ENCODE assay signal across 3 cellular contexts in the genomic region with DNA sequence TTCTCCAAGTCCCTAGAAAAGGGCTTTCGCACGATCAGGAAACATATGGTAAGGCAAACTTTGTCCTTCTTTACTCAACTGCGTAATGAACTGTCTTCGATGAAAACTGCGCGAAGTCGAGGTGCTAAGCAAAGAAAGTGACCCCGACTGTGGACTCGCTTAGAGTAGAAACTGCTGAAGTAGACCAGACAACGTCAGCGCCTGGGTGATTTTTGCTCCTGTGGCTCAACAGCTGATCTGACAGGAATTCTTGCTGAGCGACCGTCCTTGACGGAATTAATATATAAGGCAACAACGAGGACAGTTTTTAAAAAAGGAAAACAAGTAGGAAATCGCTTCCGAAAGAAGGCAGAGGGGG.
A peak's percentile ranks its signal among the peaks of the same experiment; 100 is the strongest.
TF ChIP-seq lines count a peak whose summit lies in the region.

No MANE protein-coding gene starts in this region.

TF ChIP-seq in HCT116, 20 proteins besides CTCF, POLR2A, EP300 and RAD21:
- TF ChIP-seq, protein P1, sequence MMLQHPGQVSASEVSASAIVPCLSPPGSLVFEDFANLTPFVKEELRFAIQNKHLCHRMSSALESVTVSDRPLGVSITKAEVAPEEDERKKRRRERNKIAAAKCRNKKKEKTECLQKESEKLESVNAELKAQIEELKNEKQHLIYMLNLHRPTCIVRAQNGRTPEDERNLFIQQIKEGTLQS (IDR thresholded peaks at IDR 0.05), result no peak
- TF ChIP-seq EZH2 (IDR thresholded peaks at IDR 0.05) (no peak), JUND (IDR thresholded peaks at IDR 0.05) (no peak), CBX3 (IDR thresholded peaks at IDR 0.05; ENCODE audit: low read depth) (no peak), CEBPB (IDR thresholded peaks at IDR 0.05; ENCODE audit: low read depth) (no peak)

TF ChIP-seq in SK-N-SH, 30 proteins besides CTCF, POLR2A, EP300 and RAD21:
- no peak for TF ChIP-seq ELF1 (IDR thresholded peaks at IDR 0.05)
- no peak for TF ChIP-seq EZH2phosphoT487 (IDR thresholded peaks at IDR 0.05; ENCODE audit: borderline replicate concordance, low read depth)
- TF ChIP-seq TEAD4 (IDR thresholded peaks at IDR 0.05; ENCODE audit: borderline replicate concordance, insufficient read depth), result no peak
- TF ChIP-seq CHD2 (IDR thresholded peaks at IDR 0.05; ENCODE audit: low read length, partially characterized antibody), result peak; percentile 17
TF ChIP-seq in SK-N-SH: peak in this region for 1.

TF ChIP-seq in HepG2, 621 proteins besides CTCF, POLR2A, EP300 and RAD21 (continues in another document):
- TF ChIP-seq SP140L (CRISPR knock-in tag; IDR thresholded peaks at IDR 0.05; ENCODE audit: borderline replicate concordance), result no peak
- TF ChIP-seq, protein P2, sequence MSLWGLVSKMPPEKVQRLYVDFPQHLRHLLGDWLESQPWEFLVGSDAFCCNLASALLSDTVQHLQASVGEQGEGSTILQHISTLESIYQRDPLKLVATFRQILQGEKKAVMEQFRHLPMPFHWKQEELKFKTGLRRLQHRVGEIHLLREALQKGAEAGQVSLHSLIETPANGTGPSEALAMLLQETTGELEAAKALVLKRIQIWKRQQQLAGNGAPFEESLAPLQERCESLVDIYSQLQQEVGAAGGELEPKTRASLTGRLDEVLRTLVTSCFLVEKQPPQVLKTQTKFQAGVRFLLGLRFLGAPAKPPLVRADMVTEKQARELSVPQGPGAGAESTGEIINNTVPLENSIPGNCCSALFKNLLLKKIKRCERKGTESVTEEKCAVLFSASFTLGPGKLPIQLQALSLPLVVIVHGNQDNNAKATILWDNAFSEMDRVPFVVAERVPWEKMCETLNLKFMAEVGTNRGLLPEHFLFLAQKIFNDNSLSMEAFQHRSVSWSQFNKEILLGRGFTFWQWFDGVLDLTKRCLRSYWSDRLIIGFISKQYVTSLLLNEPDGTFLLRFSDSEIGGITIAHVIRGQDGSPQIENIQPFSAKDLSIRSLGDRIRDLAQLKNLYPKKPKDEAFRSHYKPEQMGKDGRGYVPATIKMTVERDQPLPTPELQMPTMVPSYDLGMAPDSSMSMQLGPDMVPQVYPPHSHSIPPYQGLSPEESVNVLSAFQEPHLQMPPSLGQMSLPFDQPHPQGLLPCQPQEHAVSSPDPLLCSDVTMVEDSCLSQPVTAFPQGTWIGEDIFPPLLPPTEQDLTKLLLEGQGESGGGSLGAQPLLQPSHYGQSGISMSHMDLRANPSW (CRISPR knock-in tag; IDR thresholded peaks at IDR 0.05; ENCODE audit: borderline replicate concordance), result no peak
- no peak for TF ChIP-seq ZNF326 (CRISPR knock-in tag; IDR thresholded peaks at IDR 0.05; ENCODE audit: borderline replicate concordance)
- TF ChIP-seq GTF3A (CRISPR knock-in tag; conservative IDR thresholded peaks at IDR 0.05), result peak; percentile 9; the same call in 1 of the 2 replicates
- TF ChIP-seq, protein P3, sequence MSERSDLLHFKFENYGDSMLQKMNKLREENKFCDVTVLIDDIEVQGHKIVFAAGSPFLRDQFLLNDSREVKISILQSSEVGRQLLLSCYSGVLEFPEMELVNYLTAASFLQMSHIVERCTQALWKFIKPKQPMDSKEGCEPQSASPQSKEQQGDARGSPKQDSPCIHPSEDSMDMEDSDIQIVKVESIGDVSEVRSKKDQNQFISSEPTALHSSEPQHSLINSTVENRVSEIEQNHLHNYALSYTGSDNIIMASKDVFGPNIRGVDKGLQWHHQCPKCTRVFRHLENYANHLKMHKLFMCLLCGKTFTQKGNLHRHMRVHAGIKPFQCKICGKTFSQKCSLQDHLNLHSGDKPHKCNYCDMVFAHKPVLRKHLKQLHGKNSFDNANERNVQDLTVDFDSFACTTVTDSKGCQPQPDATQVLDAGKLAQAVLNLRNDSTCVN (CRISPR knock-in tag; IDR thresholded peaks at IDR 0.05; ENCODE audit: borderline replicate concordance), result no peak
- TF ChIP-seq KDM5A (IDR thresholded peaks at IDR 0.05; ENCODE audit: borderline replicate concordance, low read length), result 0 out of 2 replicates have a peak, but pooled peaks have one; percentile 5
- TF ChIP-seq SKI (IDR thresholded peaks at IDR 0.05; ENCODE audit: partially characterized antibody), result no peak
- TF ChIP-seq, protein P4, sequence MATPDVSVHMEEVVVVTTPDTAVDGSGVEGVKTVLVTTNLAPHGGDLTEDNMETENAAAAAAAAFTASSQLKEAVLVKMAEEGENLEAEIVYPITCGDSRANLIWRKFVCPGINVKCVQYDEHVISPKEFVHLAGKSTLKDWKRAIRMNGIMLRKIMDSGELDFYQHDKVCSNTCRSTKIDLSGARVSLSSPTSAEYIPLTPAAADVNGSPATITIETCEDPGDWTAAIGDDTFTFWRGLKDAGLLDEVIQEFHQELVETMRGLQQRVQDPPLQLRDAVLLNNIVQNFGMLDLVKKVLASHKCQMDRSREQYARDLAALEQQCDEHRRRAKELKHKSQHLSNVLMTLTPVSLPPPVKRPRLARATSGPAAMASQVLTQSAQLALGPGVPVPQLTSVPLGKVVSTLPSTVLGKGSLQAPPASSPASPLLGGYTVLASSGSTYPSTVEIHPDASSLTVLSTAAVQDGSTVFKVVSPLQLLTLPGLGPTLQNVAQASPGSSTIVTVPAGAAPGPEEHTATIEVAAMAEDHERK (CRISPR knock-in tag; IDR thresholded peaks at IDR 0.05; ENCODE audit: low read depth), result no peak
- TF ChIP-seq, protein P5, sequence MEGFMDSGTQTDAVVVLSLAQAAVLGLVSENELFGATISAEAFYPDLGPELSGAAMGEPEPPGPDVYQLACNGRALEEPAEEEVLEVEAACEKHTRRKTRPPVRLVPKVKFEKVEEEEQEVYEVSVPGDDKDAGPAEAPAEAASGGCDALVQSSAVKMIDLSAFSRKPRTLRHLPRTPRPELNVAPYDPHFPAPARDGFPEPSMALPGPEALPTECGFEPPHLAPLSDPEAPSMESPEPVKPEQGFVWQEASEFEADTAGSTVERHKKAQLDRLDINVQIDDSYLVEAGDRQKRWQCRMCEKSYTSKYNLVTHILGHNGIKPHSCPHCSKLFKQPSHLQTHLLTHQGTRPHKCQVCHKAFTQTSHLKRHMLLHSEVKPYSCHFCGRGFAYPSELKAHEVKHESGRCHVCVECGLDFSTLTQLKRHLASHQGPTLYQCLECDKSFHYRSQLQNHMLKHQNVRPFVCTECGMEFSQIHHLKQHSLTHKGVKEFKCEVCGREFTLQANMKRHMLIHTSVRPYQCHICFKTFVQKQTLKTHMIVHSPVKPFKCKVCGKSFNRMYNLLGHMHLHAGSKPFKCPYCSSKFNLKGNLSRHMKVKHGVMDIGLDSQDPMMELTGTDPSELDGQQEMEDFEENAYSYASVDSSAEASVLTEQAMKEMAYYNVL (CRISPR knock-in tag; IDR thresholded peaks at IDR 0.05; ENCODE audit: borderline replicate concordance), result no peak
- no peak for TF ChIP-seq ZMYM4 (CRISPR knock-in tag; IDR thresholded peaks at IDR 0.05)
- no peak for TF ChIP-seq ZFP62 (CRISPR knock-in tag; IDR thresholded peaks at IDR 0.05)
- TF ChIP-seq, protein P6, sequence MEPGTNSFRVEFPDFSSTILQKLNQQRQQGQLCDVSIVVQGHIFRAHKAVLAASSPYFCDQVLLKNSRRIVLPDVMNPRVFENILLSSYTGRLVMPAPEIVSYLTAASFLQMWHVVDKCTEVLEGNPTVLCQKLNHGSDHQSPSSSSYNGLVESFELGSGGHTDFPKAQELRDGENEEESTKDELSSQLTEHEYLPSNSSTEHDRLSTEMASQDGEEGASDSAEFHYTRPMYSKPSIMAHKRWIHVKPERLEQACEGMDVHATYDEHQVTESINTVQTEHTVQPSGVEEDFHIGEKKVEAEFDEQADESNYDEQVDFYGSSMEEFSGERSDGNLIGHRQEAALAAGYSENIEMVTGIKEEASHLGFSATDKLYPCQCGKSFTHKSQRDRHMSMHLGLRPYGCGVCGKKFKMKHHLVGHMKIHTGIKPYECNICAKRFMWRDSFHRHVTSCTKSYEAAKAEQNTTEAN (CRISPR knock-in tag; conservative IDR thresholded peaks at IDR 0.05), result no peak; the same call in 1 of the 2 replicates
- TF ChIP-seq TOPORS (CRISPR knock-in tag; IDR thresholded peaks at IDR 0.05), result no peak
- TF ChIP-seq ZNF615 (CRISPR knock-in tag; IDR thresholded peaks at IDR 0.05; ENCODE audit: borderline replicate concordance), result no peak
- TF ChIP-seq RFX1 (IDR thresholded peaks at IDR 0.05), result no peak
- no peak for TF ChIP-seq PHF21A (CRISPR knock-in tag; IDR thresholded peaks at IDR 0.05)
- no peak for TF ChIP-seq TGIF2 (CRISPR knock-in tag; IDR thresholded peaks at IDR 0.05)
- TF ChIP-seq KDM4B (CRISPR knock-in tag; IDR thresholded peaks at IDR 0.05), result no peak
- no peak for TF ChIP-seq HNF4G (IDR thresholded peaks at IDR 0.05; ENCODE audit: borderline replicate concordance, low read depth, low read length)
- no peak for TF ChIP-seq HNF4G (CRISPR knock-in tag; IDR thresholded peaks at IDR 0.05; ENCODE audit: borderline replicate concordance, low read depth)
- TF ChIP-seq, protein P7, sequence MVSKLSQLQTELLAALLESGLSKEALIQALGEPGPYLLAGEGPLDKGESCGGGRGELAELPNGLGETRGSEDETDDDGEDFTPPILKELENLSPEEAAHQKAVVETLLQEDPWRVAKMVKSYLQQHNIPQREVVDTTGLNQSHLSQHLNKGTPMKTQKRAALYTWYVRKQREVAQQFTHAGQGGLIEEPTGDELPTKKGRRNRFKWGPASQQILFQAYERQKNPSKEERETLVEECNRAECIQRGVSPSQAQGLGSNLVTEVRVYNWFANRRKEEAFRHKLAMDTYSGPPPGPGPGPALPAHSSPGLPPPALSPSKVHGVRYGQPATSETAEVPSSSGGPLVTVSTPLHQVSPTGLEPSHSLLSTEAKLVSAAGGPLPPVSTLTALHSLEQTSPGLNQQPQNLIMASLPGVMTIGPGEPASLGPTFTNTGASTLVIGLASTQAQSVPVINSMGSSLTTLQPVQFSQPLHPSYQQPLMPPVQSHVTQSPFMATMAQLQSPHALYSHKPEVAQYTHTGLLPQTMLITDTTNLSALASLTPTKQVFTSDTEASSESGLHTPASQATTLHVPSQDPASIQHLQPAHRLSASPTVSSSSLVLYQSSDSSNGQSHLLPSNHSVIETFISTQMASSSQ (IDR thresholded peaks at IDR 0.05; ENCODE audit: low read depth), result no peak
- TF ChIP-seq, protein P7 (CRISPR knock-in tag; IDR thresholded peaks at IDR 0.05; ENCODE audit: borderline replicate concordance), result no peak
- TF ChIP-seq SIN3A (IDR thresholded peaks at IDR 0.05; ENCODE audit: borderline replicate concordance, low read depth, low read length), result 0 out of 2 replicates have a peak, but pooled peaks have one; percentile 1
- 0 out of 4 replicates have a peak, but pooled peaks of 1 of the 2 experiments have one; percentile 18 for TF ChIP-seq MAFK (conservative IDR thresholded peaks at IDR 0.05 in 1 of 2, IDR thresholded peaks at IDR 0.05 in 1 of 2; ENCODE audit: low read length in 2 of 2)
- TF ChIP-seq MAF1 (CRISPR knock-in tag; IDR thresholded peaks at IDR 0.05; ENCODE audit: borderline replicate concordance), result 0 out of 2 replicates have a peak, but pooled peaks have one; percentile 4
- TF ChIP-seq GABPA (IDR thresholded peaks at IDR 0.05; ENCODE audit: low read depth, low read length), result no peak
- TF ChIP-seq GABPA (CRISPR knock-in tag; IDR thresholded peaks at IDR 0.05; ENCODE audit: low read depth), result no peak
- no peak for TF ChIP-seq JUN (CRISPR knock-in tag; IDR thresholded peaks at IDR 0.05)
- 0 out of 2 replicates have a peak, but pooled peaks have one; percentile 52 for TF ChIP-seq RORA (CRISPR knock-in tag; IDR thresholded peaks at IDR 0.05)
- no peak for TF ChIP-seq FOXC1 (CRISPR knock-in tag; IDR thresholded peaks at IDR 0.05; ENCODE audit: borderline replicate concordance)
- no peak for TF ChIP-seq ISX (CRISPR knock-in tag; conservative IDR thresholded peaks at IDR 0.05)
- TF ChIP-seq, protein P8, sequence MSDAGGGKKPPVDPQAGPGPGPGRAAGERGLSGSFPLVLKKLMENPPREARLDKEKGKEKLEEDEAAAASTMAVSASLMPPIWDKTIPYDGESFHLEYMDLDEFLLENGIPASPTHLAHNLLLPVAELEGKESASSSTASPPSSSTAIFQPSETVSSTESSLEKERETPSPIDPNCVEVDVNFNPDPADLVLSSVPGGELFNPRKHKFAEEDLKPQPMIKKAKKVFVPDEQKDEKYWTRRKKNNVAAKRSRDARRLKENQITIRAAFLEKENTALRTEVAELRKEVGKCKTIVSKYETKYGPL (CRISPR knock-in tag; IDR thresholded peaks at IDR 0.05), result no peak
- TF ChIP-seq, protein P9, sequence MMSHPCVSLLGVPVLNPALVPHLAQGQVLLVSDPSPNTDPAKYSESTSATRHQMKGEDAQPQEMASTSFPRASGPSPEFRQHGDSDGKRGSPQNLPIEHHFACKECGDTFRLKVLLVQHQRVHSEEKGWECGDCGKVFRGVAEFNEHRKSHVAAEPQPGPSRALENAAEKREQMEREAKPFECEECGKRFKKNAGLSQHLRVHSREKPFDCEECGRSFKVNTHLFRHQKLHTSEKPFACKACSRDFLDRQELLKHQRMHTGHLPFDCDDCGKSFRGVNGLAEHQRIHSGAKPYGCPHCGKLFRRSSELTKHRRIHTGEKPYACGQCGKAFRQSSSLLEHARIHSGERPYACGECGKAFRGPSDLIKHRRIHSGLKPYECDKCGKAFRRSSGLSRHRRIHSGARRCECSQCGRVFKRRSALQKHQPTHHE (CRISPR knock-in tag; IDR thresholded peaks at IDR 0.05; ENCODE audit: borderline replicate concordance), result 0 out of 2 replicates have a peak, but pooled peaks have one; percentile 3
- no peak for TF ChIP-seq CEBPG (CRISPR knock-in tag; IDR thresholded peaks at IDR 0.05)
- TF ChIP-seq, protein P10, sequence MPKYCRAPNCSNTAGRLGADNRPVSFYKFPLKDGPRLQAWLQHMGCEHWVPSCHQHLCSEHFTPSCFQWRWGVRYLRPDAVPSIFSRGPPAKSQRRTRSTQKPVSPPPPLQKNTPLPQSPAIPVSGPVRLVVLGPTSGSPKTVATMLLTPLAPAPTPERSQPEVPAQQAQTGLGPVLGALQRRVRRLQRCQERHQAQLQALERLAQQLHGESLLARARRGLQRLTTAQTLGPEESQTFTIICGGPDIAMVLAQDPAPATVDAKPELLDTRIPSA (CRISPR knock-in tag; IDR thresholded peaks at IDR 0.05; ENCODE audit: borderline replicate concordance), result no peak
- peak; percentile 3; the same call in 1 of the 2 replicates for TF ChIP-seq HOXA5 (CRISPR knock-in tag; IDR thresholded peaks at IDR 0.05)
- TF ChIP-seq ZSCAN9 (CRISPR knock-in tag; IDR thresholded peaks at IDR 0.05; ENCODE audit: borderline replicate concordance), result no peak
- no peak for TF ChIP-seq ZSCAN12 (CRISPR knock-in tag; IDR thresholded peaks at IDR 0.05)
- peak; percentile 23; the same call in 1 of the 2 replicates for TF ChIP-seq HNF4A (CRISPR knock-in tag; IDR thresholded peaks at IDR 0.05)
- TF ChIP-seq, protein P11, sequence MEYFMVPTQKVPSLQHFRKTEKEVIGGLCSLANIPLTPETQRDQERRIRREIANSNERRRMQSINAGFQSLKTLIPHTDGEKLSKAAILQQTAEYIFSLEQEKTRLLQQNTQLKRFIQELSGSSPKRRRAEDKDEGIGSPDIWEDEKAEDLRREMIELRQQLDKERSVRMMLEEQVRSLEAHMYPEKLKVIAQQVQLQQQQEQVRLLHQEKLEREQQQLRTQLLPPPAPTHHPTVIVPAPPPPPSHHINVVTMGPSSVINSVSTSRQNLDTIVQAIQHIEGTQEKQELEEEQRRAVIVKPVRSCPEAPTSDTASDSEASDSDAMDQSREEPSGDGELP (IDR thresholded peaks at IDR 0.05; ENCODE audit: borderline replicate concordance, low read depth), result peak; percentile 90
